Comparison of ENCODE assay signal across 23 cellular contexts in genomic region chr5:93596310-93596675, GRCh38. TPM values are rescaled to one million over a fixed set of nuclear protein-coding genes. Genes with fewer than 3 reads are reported as not detected.
DNase-seq lines count a peak whose midpoint lies in the region; ATAC-seq and TF ChIP-seq lines count a peak whose summit lies in the region.
"Had no signal": no experiment of that assay in that cellular context is flagged by ENCODE, and none has a peak within 500 bp of the region (broad histone marks: within the 10 kb centered on the region; RNA-seq: fewer than 3 reads in every experiment).

No MANE protein-coding gene starts in this region.

- no peak overlapping the region for H3K9ac ChIP-seq in HUES6 (ENCODE audit: low read length)
- H3K9ac ChIP-seq: parathyroid adenoma had no signal

- peaks cover 42% of the 10 kb centered on the region for H3K36me3 Mint-ChIP-seq in nephron progenitor cell (ENCODE audit: low read depth)
- peaks cover 10% of the 10 kb centered on the region for H3K36me3 Mint-ChIP-seq in chondrocyte (ENCODE audit: low read depth)

- H3K27me3 ChIP-seq in HUES6 (ENCODE audit: control insufficient read depth, insufficient read depth, low read length) (peaks cover 100% of the 10 kb centered on the region), dorsolateral prefrontal cortex (peaks cover 0 to 18% (median 0%) of the 10 kb centered on the region in 45 donors)

- ATAC-seq in HG02678 (IDR thresholded peaks at IDR 0.05; ENCODE audit: unreplicated experiment), result no peak
- no peak for ATAC-seq in HG02973 (IDR thresholded peaks at IDR 0.05; ENCODE audit: unreplicated experiment)

- H3K4me3 ChIP-seq in HUES6 (ENCODE audit: low read depth, low read length), result peak overlapping the region; percentile 41
- H3K4me3 ChIP-seq in dorsolateral prefrontal cortex, result peak overlapping the region in 7 of 59 donors; percentile 12 to 76 (median 36)

- H3K27ac Mint-ChIP-seq in nephron progenitor cell (no peak overlapping the region), chondrocyte (ENCODE audit: unreplicated experiment) (no peak overlapping the region)
- H3K27ac Mint-ChIP-seq: effector memory CD8-positive, alpha-beta T cell had no signal

- H3K27me3 Mint-ChIP-seq in nephron progenitor cell (ENCODE audit: low read depth, poor library complexity) (no peaks in the 10 kb centered on the region), chondrocyte (ENCODE audit: low read depth) (no peaks in the 10 kb centered on the region)
- H3K27me3 Mint-ChIP-seq: central memory CD8-positive, alpha-beta T cell had no signal

- peaks cover 55% of the 10 kb centered on the region for H3K4me1 Mint-ChIP-seq in nephron progenitor cell
- H3K4me1 Mint-ChIP-seq in chondrocyte (ENCODE audit: low read depth), result peaks cover 41% of the 10 kb centered on the region

- TF ChIP-seq CTCF in dorsolateral prefrontal cortex (IDR thresholded peaks at IDR 0.05 in 54 of 56, conservative IDR thresholded peaks at IDR 0.05 in 2 of 56; ENCODE audit: low read depth in 1 of 56, partially characterized antibody in 56 of 56), result no peak
- TF ChIP-seq CTCF in nephron progenitor cell (IDR thresholded peaks at IDR 0.05), result no peak
- no peak for TF ChIP-seq CTCF in chondrocyte (IDR thresholded peaks at IDR 0.05)

- peaks cover 44% of the 10 kb centered on the region for H3K4me1 ChIP-seq in HUES6 (ENCODE audit: control insufficient read depth, insufficient read depth, low read length)
- H3K4me1 ChIP-seq: Caco-2, parathyroid adenoma had no signal

- DNase-seq in NCI-H748 (lab: John Stamatoyannopoulos, UW; ENCODE audit: unreplicated experiment), result peak; percentile 81
- DNase-seq in NCI-H748 treated with DMSO at 0.1 percent for 48 hours (lab: John Stamatoyannopoulos, UW), result no peak
- no peak for DNase-seq in dorsolateral prefrontal cortex
- no peak for DNase-seq in nephron progenitor cell
- no peak for DNase-seq in chondrocyte (ENCODE audit: low spot score)
- DNase-seq: activated CD4-positive, CD25-positive, alpha-beta regulatory T cell treated with anti-CD3 and anti-CD28 coated beads, Interleukin-2, amount 50 U/mL, for 72 hours; activated effector memory CD4-positive, alpha-beta T cell treated with Interleukin-2 at 50 U/mL for 16 hours; amygdala; Caco-2; effector memory CD8-positive, alpha-beta T cell; NCI-H1417 treated with DMSO at 0.1 percent for 48 hours; NCI-H2171; NCI-H82; stimulated activated CD4-positive, alpha-beta T cell treated with anti-CD3 and anti-CD28 coated beads, Interleukin-2, amount 100 ng/mL, for 24 hours; stomach; T1000 had no signal

- intact Hi-C loops in dorsolateral prefrontal cortex (cut with DNase I), result loop anchor here in 1 of 2 donors (10.0 kb wide), 1 partner anchor 1099 kb away; no protein-coding TSS in a partner anchor

- no peaks in the 10 kb centered on the region for H3K9me3 ChIP-seq in HUES6 (ENCODE audit: control insufficient read depth, insufficient read depth, low read depth, low read length)
- H3K9me3 ChIP-seq: Caco-2, upper lobe of left lung had no signal

- no peaks in the 10 kb centered on the region for H3K36me3 ChIP-seq in HUES6 (ENCODE audit: control insufficient read depth, insufficient read depth, low read length)
- H3K36me3 ChIP-seq: upper lobe of left lung had no signal

- no peak overlapping the region for H3K27ac ChIP-seq in HUES6 (ENCODE audit: low read depth, low read length)
- H3K27ac ChIP-seq in dorsolateral prefrontal cortex, result peak overlapping the region in 37 of 59 donors; percentile 11 to 95 (median 69)
- H3K27ac ChIP-seq: 22Rv1, parathyroid adenoma had no signal

- H3K9me3 Mint-ChIP-seq in nephron progenitor cell, result peaks cover 4% of the 10 kb centered on the region
- peaks cover 2% of the 10 kb centered on the region for H3K9me3 Mint-ChIP-seq in chondrocyte (ENCODE audit: low read depth)
- H3K9me3 Mint-ChIP-seq: central memory CD8-positive, alpha-beta T cell; effector memory CD8-positive, alpha-beta T cell had no signal

- H3K4me3 Mint-ChIP-seq in nephron progenitor cell, result peak overlapping the region; percentile 63
- no peak overlapping the region for H3K4me3 Mint-ChIP-seq in chondrocyte (ENCODE audit: unreplicated experiment)
- H3K4me3 Mint-ChIP-seq: central memory CD8-positive, alpha-beta T cell had no signal

RNA-seq across cellular contexts. Expression of gene NR2F1, which starts 13.3 kb away (rescaled TPM):
- total RNA-seq in dorsolateral prefrontal cortex (100 to 1,000 TPM in 56 of 120 experiments, 10 to 100 TPM in 64; 46.1 to 145 (median 98.5) TPM), chondrocyte (28.7 to 41.9 TPM (median 30.8 TPM) in 3 replicates)

RNA-seq across cellular contexts. Expression of gene NR2F1-AS1, which starts 15.3 kb away (rescaled TPM):
- 100 to 1,000 TPM in 43 of 120 experiments, 10 to 100 TPM in 77; 42.2 to 125 (median 96.4) TPM for total RNA-seq in dorsolateral prefrontal cortex
- total RNA-seq in chondrocyte, result 16.2 to 20.0 TPM (median 19.7 TPM) in 3 replicates
- total RNA-seq: Caco-2 had no signal
